In genomic region chr3:47476330-47476626, GRCh38 we compare ENCODE assay signal across 8 cellular contexts. TPM values are rescaled to one million over a fixed set of nuclear protein-coding genes. Genes with fewer than 3 reads are reported as not detected.
DNase-seq lines count a peak whose midpoint lies in the region; ATAC-seq and TF ChIP-seq lines count a peak whose summit lies in the region.

No MANE protein-coding gene starts in this region.

- TSS peak; percentile 78 for BruUV-seq in MCF 10A (replicated peaks; lab: Mats Ljungman, UMichigan)

- peak overlapping the region; percentile 63 to 79 for H3K27ac ChIP-seq in mucosa of rectum (ENCODE audit: low read depth in 2 of 2, low read length in 2 of 2)

- H3K4me3 Mint-ChIP-seq in stimulated activated naive CD8-positive, alpha-beta T cell treated with anti-CD3 and anti-CD28 coated beads, Interleukin-15, Interleukin-2, amounts not matched to agents 100 ng/mL and 50 ng/mL, for 24 hours: peak overlapping the region; percentile 99
- H3K4me3 Mint-ChIP-seq in MCF 10A (ENCODE audit: unreplicated experiment): peak overlapping the region; percentile 99

- no peak for ATAC-seq in stimulated activated naive CD8-positive, alpha-beta T cell treated with anti-CD3 and anti-CD28 coated beads, Interleukin-15, Interleukin-2, amounts not matched to agents 100 U/mL and 50 U/mL, for 24 hours
- ATAC-seq in GM21423 (IDR thresholded peaks at IDR 0.05; ENCODE audit: unreplicated experiment): no peak

- no peaks in the 10 kb centered on the region for H3K9me3 ChIP-seq in mucosa of rectum (ENCODE audit: control insufficient read depth in 2 of 2, low read length in 2 of 2)

- no peaks in the 10 kb centered on the region for H3K36me3 ChIP-seq in mucosa of rectum (ENCODE audit: control insufficient read depth in 2 of 2, insufficient read depth in 2 of 2, low read length in 2 of 2)

- H3K9me3 Mint-ChIP-seq in stimulated activated naive CD8-positive, alpha-beta T cell treated with anti-CD3 and anti-CD28 coated beads, Interleukin-15, Interleukin-2, amounts not matched to agents 100 ng/mL and 50 ng/mL, for 24 hours: no peaks in the 10 kb centered on the region
- H3K9me3 Mint-ChIP-seq in MCF 10A (ENCODE audit: unreplicated experiment): no peaks in the 10 kb centered on the region

- no peak for DNase-seq in stimulated activated naive CD8-positive, alpha-beta T cell treated with anti-CD3 and anti-CD28 coated beads, Interleukin-15, Interleukin-2, amounts not matched to agents 100 U/mL and 50 U/mL, for 24 hours
- DNase-seq in MCF 10A (ENCODE audit: unreplicated experiment) (no peak), DMS 273 (lab: John Stamatoyannopoulos, UW; ENCODE audit: unreplicated experiment) (no peak), Ammon's horn (ENCODE audit: low spot score) (no peak), NCI-H2029 treated with DMSO at 0.1 percent for 48 hours (lab: John Stamatoyannopoulos, UW) (no peak)

- H3K9ac ChIP-seq in mucosa of rectum (ENCODE audit: low read depth in 1 of 2, low read length in 2 of 2): peak overlapping the region; percentile 75 to 78

- H3K27me3 ChIP-seq in mucosa of rectum (ENCODE audit: control insufficient read depth in 2 of 2, insufficient read depth in 2 of 2, low read length in 2 of 2): no peaks in the 10 kb centered on the region

- peak overlapping the region; percentile 93 for H3K27ac Mint-ChIP-seq in stimulated activated naive CD8-positive, alpha-beta T cell treated with anti-CD3 and anti-CD28 coated beads, Interleukin-15, Interleukin-2, amounts not matched to agents 100 ng/mL and 50 ng/mL, for 24 hours
- H3K27ac Mint-ChIP-seq in MCF 10A (ENCODE audit: low read depth, unreplicated experiment): peak overlapping the region; percentile 86

- H3K4me1 ChIP-seq in mucosa of rectum (ENCODE audit: control insufficient read depth in 2 of 2, insufficient read depth in 2 of 2, low read length in 2 of 2): peaks cover 14 to 16% of the 10 kb centered on the region in 2 donors

- intact Hi-C loops in MCF 10A (cut with micrococcal nuclease): loop anchor here (5.0 kb wide), 1 partner anchor 34 kb away; no protein-coding TSS in a partner anchor

- POLR2A ChIA-PET in MCF 10A (lab: Yijun Ruan, JAX): interaction anchor here (0.5 to 2.9 kb wide), 8 partner anchors 19 to 96 kb away, joined by 3 to 61 read pairs (median 8); partner anchors contain the start of gene PTPN23

- H3K36me3 Mint-ChIP-seq in stimulated activated naive CD8-positive, alpha-beta T cell treated with anti-CD3 and anti-CD28 coated beads, Interleukin-15, Interleukin-2, amounts not matched to agents 100 ng/mL and 50 ng/mL, for 24 hours (ENCODE audit: low read depth): peaks cover 3% of the 10 kb centered on the region
- peaks cover under 1% of the 10 kb centered on the region for H3K36me3 Mint-ChIP-seq in MCF 10A (ENCODE audit: insufficient read depth, unreplicated experiment)

- peak overlapping the region; percentile 73 to 97 for H3K4me3 ChIP-seq in mucosa of rectum (ENCODE audit: low read length in 2 of 2)

- H3K4me1 Mint-ChIP-seq in stimulated activated naive CD8-positive, alpha-beta T cell treated with anti-CD3 and anti-CD28 coated beads, Interleukin-15, Interleukin-2, amounts not matched to agents 100 ng/mL and 50 ng/mL, for 24 hours (ENCODE audit: low read depth): peaks cover 30% of the 10 kb centered on the region
- H3K4me1 Mint-ChIP-seq in MCF 10A (ENCODE audit: insufficient read depth, unreplicated experiment): peaks cover 23% of the 10 kb centered on the region

- H3K27me3 Mint-ChIP-seq in stimulated activated naive CD8-positive, alpha-beta T cell treated with anti-CD3 and anti-CD28 coated beads, Interleukin-15, Interleukin-2, amounts not matched to agents 100 ng/mL and 50 ng/mL, for 24 hours: no peaks in the 10 kb centered on the region
- no peaks in the 10 kb centered on the region for H3K27me3 Mint-ChIP-seq in MCF 10A (ENCODE audit: insufficient read depth, unreplicated experiment)

- CTCF ChIA-PET in MCF 10A (lab: Yijun Ruan, JAX): interaction anchor here (0.6 to 6.9 kb wide), 16 partner anchors 11 to 1036 kb away, joined by 3 to 86 read pairs (median 4); no protein-coding TSS in a partner anchor

- no peak for TF ChIP-seq CTCF in MCF 10A (IDR thresholded peaks at IDR 0.05; ENCODE audit: unreplicated experiment)

RNA-seq across cellular contexts. Expression of gene SCAP, which starts 0.5 kb away (rescaled TPM):
- total RNA-seq in MCF 10A (2022): 84.3 and 87.8 TPM in 2 replicates

RNA-seq across cellular contexts. Expression of gene ELP6, which starts 37.2 kb away (rescaled TPM):
- 32.5 and 33.5 TPM in 2 replicates for total RNA-seq in MCF 10A (2022)
